18 cellular contexts compared by ENCODE assay signal in genomic region chr7:27863866-27864265, GRCh38.
DNase-seq lines count a peak whose midpoint lies in the region; TF ChIP-seq lines count a peak whose summit lies in the region.
"Had no signal": no experiment of that assay in that cellular context is flagged by ENCODE, and none has a peak within 500 bp of the region (broad histone marks: within the 10 kb centered on the region; RNA-seq: fewer than 3 reads in every experiment).

No MANE protein-coding gene starts in this region.

- H3K9me3 ChIP-seq in adrenal gland (replicated peaks in 1 of 3) (no peaks in the 10 kb centered on the region), fibroblast of lung (ENCODE audit: control insufficient read depth, insufficient read depth, low read depth, low read length) (no peaks in the 10 kb centered on the region)
- H3K9me3 ChIP-seq: gastrocnemius medialis, SJCRH30 had no signal

- TF ChIP-seq POLR2A in adrenal gland (IDR thresholded peaks at IDR 0.05) = peak in 1 of 2 donors; percentile 89

- intact Hi-C loops in adrenal gland (cut with DNase I) = no loop called here

- DNase-seq in H4 (ENCODE audit: low spot score) (peak; percentile 98), adrenal gland (peak; percentile 82 to 95 (median 94)), fibroblast of lung (ENCODE audit: low read depth in 2 of 2) (peak; percentile 29 to 92), retinal pigment epithelial cell (ENCODE audit: low read depth) (peak; percentile 42), T-helper 9 cell (no peak), NCI-H1436 (lab: John Stamatoyannopoulos, UW) (no peak), endothelial cell (ENCODE audit: low spot score) (no peak)
- DNase-seq in central memory CD4-positive, alpha-beta T cell = no peak
- DNase-seq: activated CD4-positive, alpha-beta T cell treated with anti-CD3 and anti-CD28 coated beads for 48 hours; activated T-cell treated with anti-CD3 and anti-CD28 coated beads for 4 hours; Calu3; gastrocnemius medialis; naive thymus-derived CD8-positive, alpha-beta T cell; NCI-H2029; NCI-H524; SJCRH30 had no signal

- H3K4me3 Mint-ChIP-seq in endothelial cell (ENCODE audit: unreplicated experiment) = no peak overlapping the region
- H3K4me3 Mint-ChIP-seq: activated naive CD4-positive, alpha-beta T cell treated with anti-CD3 and anti-CD28 coated beads, Interleukin-2, amount 50 U/mL, for 24 hours had no signal

- H3K27ac ChIP-seq in adrenal gland = peak overlapping the region; percentile 24 to 91 (median 81)
- H3K27ac ChIP-seq in fibroblast of lung (ENCODE audit: insufficient read depth, low read length) = no peak overlapping the region
- H3K27ac ChIP-seq: gastrocnemius medialis, SJCRH30 had no signal

- H3K79me2 ChIP-seq in fibroblast of lung (ENCODE audit: control insufficient read depth, insufficient read depth, low read length) = no peaks in the 10 kb centered on the region

- no peaks in the 10 kb centered on the region for H3K36me3 Mint-ChIP-seq in endothelial cell (ENCODE audit: low read depth, unreplicated experiment)

- TF ChIP-seq CTCF in adrenal gland (IDR thresholded peaks at IDR 0.05) = no peak
- no peak for TF ChIP-seq CTCF in fibroblast of lung (conservative IDR thresholded peaks at IDR 0.05 in 1 of 2, IDR thresholded peaks at IDR 0.05 in 1 of 2; ENCODE audit: low read depth in 1 of 2, low read length in 2 of 2)
- TF ChIP-seq CTCF in retinal pigment epithelial cell (conservative IDR thresholded peaks at IDR 0.05; ENCODE audit: low read depth, low read length) = no peak
- TF ChIP-seq CTCF in endothelial cell (IDR thresholded peaks at IDR 0.05; ENCODE audit: unreplicated experiment) = no peak

- H2AFZ ChIP-seq in fibroblast of lung (ENCODE audit: low read length) = no peak overlapping the region

- no peaks in the 10 kb centered on the region for H3K9me3 Mint-ChIP-seq in endothelial cell (ENCODE audit: unreplicated experiment)
- H3K9me3 Mint-ChIP-seq: activated naive CD4-positive, alpha-beta T cell treated with anti-CD3 and anti-CD28 coated beads, Interleukin-2, amount 50 U/mL, for 24 hours had no signal

- H3K36me3 ChIP-seq in adrenal gland (replicated peaks in 1 of 2) (no peaks in the 10 kb centered on the region), fibroblast of lung (ENCODE audit: control insufficient read depth, insufficient read depth, low read length) (no peaks in the 10 kb centered on the region)
- H3K36me3 ChIP-seq: gastrocnemius medialis, SJCRH30 had no signal

- H3K27ac Mint-ChIP-seq in endothelial cell (ENCODE audit: unreplicated experiment) = no peak overlapping the region
- H3K27ac Mint-ChIP-seq: activated naive CD4-positive, alpha-beta T cell treated with anti-CD3 and anti-CD28 coated beads, Interleukin-2, amount 50 U/mL, for 24 hours had no signal

- peaks cover 4 to 14% of the 10 kb centered on the region in 2 donors for H3K4me1 ChIP-seq in adrenal gland (replicated peaks in 1 of 2)
- H3K4me1 ChIP-seq in fibroblast of lung (ENCODE audit: control insufficient read depth, extremely low read depth, insufficient read depth, low read length) = no peaks in the 10 kb centered on the region
- H3K4me1 ChIP-seq: gastrocnemius medialis, SJCRH30 had no signal

- H3K27me3 ChIP-seq in adrenal gland (no peaks in the 10 kb centered on the region), fibroblast of lung (ENCODE audit: control insufficient read depth, insufficient read depth, low read length) (no peaks in the 10 kb centered on the region)
- H3K27me3 ChIP-seq: gastrocnemius medialis, SJCRH30 had no signal

- H3K4me3 ChIP-seq in adrenal gland (peak overlapping the region in 2 of 4 donors; percentile 11 to 49), fibroblast of lung (replicated peaks in 1 of 4; ENCODE audit: control extremely low read depth in 1 of 4, insufficient read depth in 1 of 4, low read depth in 3 of 4, low read length in 4 of 4) (no peak overlapping the region), retinal pigment epithelial cell (ENCODE audit: low read length) (no peak overlapping the region)
- H3K4me3 ChIP-seq: gastrocnemius medialis, lung, SJCRH30 had no signal

- H3K27me3 Mint-ChIP-seq in endothelial cell (ENCODE audit: unreplicated experiment) = peaks cover 3% of the 10 kb centered on the region
- H3K27me3 Mint-ChIP-seq: activated naive CD4-positive, alpha-beta T cell treated with anti-CD3 and anti-CD28 coated beads, Interleukin-2, amount 50 U/mL, for 24 hours; naive thymus-derived CD8-positive, alpha-beta T cell had no signal

- peaks cover 7% of the 10 kb centered on the region for H3K4me1 Mint-ChIP-seq in endothelial cell (ENCODE audit: unreplicated experiment)
- H3K4me1 Mint-ChIP-seq: activated naive CD4-positive, alpha-beta T cell treated with anti-CD3 and anti-CD28 coated beads, Interleukin-2, amount 50 U/mL, for 24 hours had no signal

- no peaks in the 10 kb centered on the region for H4K20me1 ChIP-seq in fibroblast of lung (ENCODE audit: control insufficient read depth, extremely low read depth, insufficient read depth, low read length)

- no peak overlapping the region for H3K9ac ChIP-seq in fibroblast of lung (ENCODE audit: insufficient read depth, low read length)

- H3K4me2 ChIP-seq in fibroblast of lung (ENCODE audit: extremely low read depth, insufficient read depth, low read length) = no peak overlapping the region

- 42 to 81% (median 43%) methylated on average over 7 to 12 of the region's 12 CpGs for WGBS in adrenal gland, 4 donors

Comparison
In these comparisons a context has a peak if more than half of its experiments do, and no peak if none do; other contexts are left out.
1. DNase-seq: peak in H4 (single experiment), adrenal gland (7 of 7), fibroblast of lung (2 of 2) and retinal pigment epithelial cell (single experiment); none in T-helper 9 cell (single experiment), NCI-H1436 (single experiment), central memory CD4-positive, alpha-beta T cell (single experiment) and endothelial cell (single experiment).